In genomic region chr2:253202-253638, GRCh38 we compare ENCODE assay signal across 29 cellular contexts. TPM values are rescaled to one million over a fixed set of nuclear protein-coding genes. Genes with fewer than 3 reads are reported as not detected.
"Had no signal": no experiment of that assay in that cellular context is flagged by ENCODE, and none has a peak within 500 bp of the region (broad histone marks: within the 10 kb centered on the region; RNA-seq: fewer than 3 reads in every experiment).

No MANE protein-coding gene starts in this region.

- H3K4me3 ChIP-seq: coronary artery, dorsolateral prefrontal cortex, esophagus squamous epithelium, gastrocnemius medialis, heart right ventricle, left lung, lower lobe of right lung, mucosa of descending colon had no signal

- H3K4me3 Mint-ChIP-seq: immature natural killer cell, mesothelial cell of epicardium, naive B cell had no signal

- H3K27ac ChIP-seq: coronary artery, dorsolateral prefrontal cortex, epithelial cell of prostate, esophagus squamous epithelium, gastrocnemius medialis, heart right ventricle, left lung, lower lobe of right lung had no signal

- H3K27me3 Mint-ChIP-seq: naive B cell had no signal

- H3K4me1 ChIP-seq: gastrocnemius medialis, heart right ventricle, left lung, lower lobe of right lung had no signal

- H3K4me1 Mint-ChIP-seq: immature natural killer cell, naive B cell had no signal

- ATAC-seq: esophagus mucosa, gastrocnemius medialis, heart right ventricle, left cardiac atrium, left lung, left ventricle myocardium superior, lower lobe of right lung, mucosa of descending colon had no signal

- H3K27me3 ChIP-seq: dorsolateral prefrontal cortex, esophagus squamous epithelium, gastrocnemius medialis, heart right ventricle, left lung had no signal

- FAIRE-seq: colon, keratinocyte had no signal

- DNase-seq: dermis blood vessel endothelial cell; dorsolateral prefrontal cortex; effector CD4-positive, alpha-beta T cell; effector memory CD4-positive, alpha-beta T cell; erythroblast; esophagus squamous epithelium; foreskin fibroblast; foreskin melanocyte; gastrocnemius medialis; glutamatergic neuron; head of caudate nucleus; heart right ventricle; hippocampal formation; immature natural killer cell; left cardiac atrium; left lung; left ventricle myocardium superior; lower lobe of right lung; mesenchymal stem cell; mucosa of descending colon; naive B cell had no signal

- H3K9me3 ChIP-seq: gastrocnemius medialis, lower lobe of right lung had no signal

- H3K27ac Mint-ChIP-seq: immature natural killer cell, mesothelial cell of epicardium had no signal

RNA-seq across cellular contexts. Expression of gene ALKAL2, which starts 34.7 kb away (rescaled TPM):
- total RNA-seq: dermis blood vessel endothelial cell, gastrocnemius medialis, lung microvascular endothelial cell, myocyte had no signal
- polyA plus RNA-seq: keratinocyte had no signal
